In genomic region chr1:78440381-78440793, GRCh38 we compare ENCODE assay signal across 22 cellular contexts. TPM values are rescaled to one million over a fixed set of nuclear protein-coding genes. Genes with fewer than 3 reads are reported as not detected.
DNase-seq lines count a peak whose midpoint lies in the region; ATAC-seq, FAIRE-seq and TF ChIP-seq lines count a peak whose summit lies in the region.
"Had no signal": no experiment of that assay in that cellular context is flagged by ENCODE, and none has a peak within 500 bp of the region (broad histone marks: within the 10 kb centered on the region; RNA-seq: fewer than 3 reads in every experiment).

No MANE protein-coding gene starts in this region.

- H4K91ac ChIP-seq in IMR-90 (ENCODE audit: insufficient read depth, low read depth, low read length) = no peak overlapping the region

- DNase-seq in DMS53 treated with DMSO at 0.1 percent for 48 hours (lab: John Stamatoyannopoulos, UW; ENCODE audit: unreplicated experiment) = peak; percentile 33
- DNase-seq in IMR-90 = peak; percentile 69
- DNase-seq in bronchial epithelial cell (ENCODE audit: low read depth) = peak; percentile 77
- no peak for DNase-seq in left lung
- no peak for DNase-seq in NCI-H2107 (lab: John Stamatoyannopoulos, UW)
- DNase-seq in effector memory CD4-positive, alpha-beta T cell = no peak
- no peak for DNase-seq in iPS-NIHi11 (ENCODE audit: low spot score)
- DNase-seq: activated CD4-positive, CD25-positive, alpha-beta regulatory T cell; activated CD8-positive, alpha-beta memory T cell treated with anti-CD3 and anti-CD28 coated beads for 24 hours; activated naive CD8-positive, alpha-beta T cell treated with anti-CD3 and anti-CD28 coated beads for 36 hours; BE2C; GF-D8; mesendoderm; MV-4-11; natural killer cell; NCI-H526; SJCRH30; stimulated activated CD4-positive, alpha-beta T cell treated with anti-CD3 and anti-CD28 coated beads, Interleukin-4, amount 100 ng/mL, for 1 hour had no signal

- H3K56ac ChIP-seq in IMR-90 (ENCODE audit: extremely low read depth, insufficient read depth, low read length) = no peak overlapping the region

- no peak overlapping the region for H3K9ac ChIP-seq in IMR-90 (ENCODE audit: low read depth, low read length)

- H2BK5ac ChIP-seq in IMR-90 (ENCODE audit: low read depth, low read length, poor library complexity, severe bottlenecking) = no peak overlapping the region

- H3K4me3 ChIP-seq in IMR-90 (ENCODE audit: insufficient read depth, low read depth, low read length) (no peak overlapping the region), bronchial epithelial cell (ENCODE audit: low read depth, low read length) (no peak overlapping the region), left lung (no peak overlapping the region)
- H3K4me3 ChIP-seq in effector memory CD4-positive, alpha-beta T cell (ENCODE audit: insufficient read depth, low read depth, low read length, poor library complexity, severe bottlenecking) = no peak overlapping the region
- H3K4me3 ChIP-seq: breast epithelium, SJCRH30, skin epidermis had no signal

- H3K14ac ChIP-seq in IMR-90 (replicated peaks; ENCODE audit: low read depth, low read length) = no peak overlapping the region

- H2BK15ac ChIP-seq in IMR-90 (ENCODE audit: low read depth, low read length) = no peak overlapping the region

- H4K20me1 ChIP-seq in IMR-90 (ENCODE audit: insufficient read depth, low read length) = no peaks in the 10 kb centered on the region

- ATAC-seq in IMR-90 (ENCODE audit: low read depth) = peak; percentile 40; the same call in 1 of the 2 replicates
- ATAC-seq in left lung = peak; percentile 63
- ATAC-seq: natural killer cell had no signal

- no peak overlapping the region for H3K4me2 ChIP-seq in IMR-90 (ENCODE audit: low read depth, low read length)

- no peak overlapping the region for H2AFZ ChIP-seq in IMR-90 (replicated peaks; ENCODE audit: low read length, poor library complexity)

- CTCF ChIA-PET in IMR-90 (lab: Yijun Ruan, JAX) = no interaction called here

- no peak for TF ChIP-seq RAD21 in IMR-90 (IDR thresholded peaks at IDR 0.05; ENCODE audit: low read length)

- H2AK9ac ChIP-seq in IMR-90 (replicated peaks; ENCODE audit: low read depth, low read length, poor library complexity) = no peak overlapping the region

- H3K79me1 ChIP-seq in IMR-90 (ENCODE audit: low read depth in 1 of 2, low read length in 2 of 2) = no peaks in the 10 kb centered on the region

- H3K27me3 ChIP-seq in IMR-90 (ENCODE audit: control insufficient read depth, insufficient read depth, low read length) = no peaks in the 10 kb centered on the region
- H3K27me3 ChIP-seq in bronchial epithelial cell (ENCODE audit: control insufficient read depth, insufficient read depth, low read length) = no peaks in the 10 kb centered on the region
- no peaks in the 10 kb centered on the region for H3K27me3 ChIP-seq in left lung
- H3K27me3 ChIP-seq in effector memory CD4-positive, alpha-beta T cell (replicated peaks; ENCODE audit: control insufficient read depth, insufficient read depth, low read length, poor library complexity, severe bottlenecking) = no peaks in the 10 kb centered on the region
- H3K27me3 ChIP-seq: BE2C, breast epithelium, SJCRH30 had no signal

- no peak overlapping the region for H4K5ac ChIP-seq in IMR-90 (ENCODE audit: low read depth, low read length)

- no peak overlapping the region for H2BK120ac ChIP-seq in IMR-90 (ENCODE audit: low read depth, low read length)

- in situ Hi-C loops in IMR-90 (cut with MboI; ENCODE audit: low sequenced_read_pairs) = no loop called here

- no CpG with 5 or more reads among the region's 2 CpGs for WGBS in IMR-90 (ENCODE audit: extremely low coverage in 2 of 2, insufficient read length in 1 of 2), 2 experiments

- no peak overlapping the region for H2BK20ac ChIP-seq in IMR-90 (ENCODE audit: low read depth, low read length)

- no peaks in the 10 kb centered on the region for H3K36me3 ChIP-seq in IMR-90 (ENCODE audit: control insufficient read depth, insufficient read depth, low read length)
- no peaks in the 10 kb centered on the region for H3K36me3 ChIP-seq in bronchial epithelial cell (ENCODE audit: control insufficient read depth, insufficient read depth, low read length)
- no peaks in the 10 kb centered on the region for H3K36me3 ChIP-seq in left lung
- H3K36me3 ChIP-seq in effector memory CD4-positive, alpha-beta T cell (ENCODE audit: control insufficient read depth, insufficient read depth, low read length) = no peaks in the 10 kb centered on the region
- H3K36me3 ChIP-seq: BE2C, breast epithelium, SJCRH30 had no signal

- POLR2A ChIA-PET in IMR-90 (lab: Charles Lee; ENCODE audit: unreplicated experiment) = no interaction called here

- no peak overlapping the region for H3K4ac ChIP-seq in IMR-90 (ENCODE audit: low read depth, low read length)

- no peaks in the 10 kb centered on the region; the same call in 1 of the 2 replicates for H3K4me1 ChIP-seq in IMR-90 (ENCODE audit: control insufficient read depth, insufficient read depth, low read length)
- no peaks in the 10 kb centered on the region for H3K4me1 ChIP-seq in left lung
- H3K4me1 ChIP-seq in effector memory CD4-positive, alpha-beta T cell (ENCODE audit: control insufficient read depth, insufficient read depth, low read length, poor library complexity, severe bottlenecking) = no peaks in the 10 kb centered on the region
- H3K4me1 ChIP-seq: BE2C, breast epithelium, SJCRH30 had no signal

- H2AK5ac ChIP-seq in IMR-90 (ENCODE audit: low read depth, low read length) = no peak overlapping the region

- H3K18ac ChIP-seq in IMR-90 (ENCODE audit: low read depth, low read length) = no peak overlapping the region

- no peak overlapping the region for H3K27ac ChIP-seq in IMR-90 (ENCODE audit: insufficient read depth, low read length)
- no peak overlapping the region for H3K27ac ChIP-seq in left lung
- no peak overlapping the region for H3K27ac ChIP-seq in effector memory CD4-positive, alpha-beta T cell (ENCODE audit: insufficient read depth, low read length, poor library complexity, severe bottlenecking)
- H3K27ac ChIP-seq: breast epithelium, SJCRH30, skin epidermis had no signal

- intact Hi-C loops in IMR-90 (cut with micrococcal nuclease) = no loop called here
- intact Hi-C loops in left lung (cut with DNase I) = no loop called here

- dilution Hi-C loops in IMR-90 (cut with HindIII; ENCODE audit: low sequenced_read_pairs, unreplicated experiment) = no loop called here

- H3K9me1 ChIP-seq in IMR-90 (ENCODE audit: insufficient read depth, low read length) = no peaks in the 10 kb centered on the region

- FAIRE-seq in bronchial epithelial cell (lab: Jason Lieb, UNC) = no peak
- FAIRE-seq: GM12892, keratinocyte had no signal

- no TSS peak for BruUV-seq in IMR-90 (replicated peaks; lab: Mats Ljungman, UMichigan)

- TF ChIP-seq POLR2A in IMR-90 (IDR thresholded peaks at IDR 0.05; ENCODE audit: low read depth, low read length) = no peak

- H3K9me3 ChIP-seq in IMR-90 (ENCODE audit: control insufficient read depth, insufficient read depth, low read length) (no peaks in the 10 kb centered on the region), left lung (peaks cover 0 to 2% of the 10 kb centered on the region in 2 donors)
- no peaks in the 10 kb centered on the region for H3K9me3 ChIP-seq in effector memory CD4-positive, alpha-beta T cell (ENCODE audit: control insufficient read depth, low read length)
- H3K9me3 ChIP-seq: BE2C, breast epithelium, SJCRH30 had no signal

- TF ChIP-seq CTCF in IMR-90 (conservative IDR thresholded peaks at IDR 0.05; ENCODE audit: low read depth, low read length) (no peak), bronchial epithelial cell (IDR thresholded peaks at IDR 0.05; ENCODE audit: insufficient read depth, low read length, severe bottlenecking) (no peak), left lung (IDR thresholded peaks at IDR 0.05) (no peak)

- no peak overlapping the region for H4K8ac ChIP-seq in IMR-90 (ENCODE audit: low read depth in 2 of 2, low read length in 2 of 2)

- no peak overlapping the region for H3K23ac ChIP-seq in IMR-90 (ENCODE audit: low read depth, low read length)

TF ChIP-seq in IMR-90, 13 proteins besides CTCF, POLR2A, EP300 and RAD21:
- TF ChIP-seq CEBPB (IDR thresholded peaks at IDR 0.05; ENCODE audit: low read depth, low read length) = no peak
- TF ChIP-seq USF2 (IDR thresholded peaks at IDR 0.05; ENCODE audit: low read depth, low read length) = no peak
- peak; percentile 65 for TF ChIP-seq FOS (IDR thresholded peaks at IDR 0.05; ENCODE audit: low read depth, low read length)
TF ChIP-seq in IMR-90: peak in this region for 1.

RNA-seq across cellular contexts. Expression of gene PTGFR, which starts 50.4 kb away (rescaled TPM):
- total RNA-seq in IMR-90 (2012; rRNA removed) = 5.4 and 8.6 TPM in 2 replicates
- polyA plus RNA-seq in IMR-90 (2012; rRNA removed) = 1.1 and 1.7 TPM in 2 replicates
- 0.24 and 0.25 TPM in 2 replicates for polyA plus RNA-seq in IMR-90 (2012; cell fraction: cytosol; rRNA removed)
- 0.21 and 2.1 TPM in 2 replicates for polyA plus RNA-seq in IMR-90 (2012; cell fraction: nucleus; rRNA removed; ENCODE audit: low replicate concordance)
- total RNA-seq in bronchial epithelial cell = 0.13 and 0.26 TPM in 2 replicates
- 1 to 10 TPM; 2.1 to 4.7 TPM for total RNA-seq in left lung
- total RNA-seq: activated naive CD8-positive, alpha-beta T cell treated with anti-CD3 and anti-CD28 coated beads for 36 hours; natural killer cell; SJCRH30 had no signal
- polyA plus RNA-seq: keratinocyte had no signal

Comparison
In these comparisons a context has a peak if more than half of its experiments do, and no peak if none do; other contexts are left out.
1. DNase-seq: peak in DMS53 treated with DMSO at 0.1 percent for 48 hours (single experiment), IMR-90 (single experiment) and bronchial epithelial cell (single experiment); none in left lung (0 of 2), NCI-H2107 (single experiment), effector memory CD4-positive, alpha-beta T cell (0 of 3) and iPS-NIHi11 (single experiment).